10 cellular contexts compared by ENCODE assay signal in genomic region chr15:39511000-39511914, GRCh38.
DNase-seq lines count a peak whose midpoint lies in the region; ATAC-seq and TF ChIP-seq lines count a peak whose summit lies in the region.
"Had no signal": no experiment of that assay in that cellular context is flagged by ENCODE, and none has a peak within 500 bp of the region (broad histone marks: within the 10 kb centered on the region; RNA-seq: fewer than 3 reads in every experiment).

No MANE protein-coding gene starts in this region.

- H3K4me3 ChIP-seq in IMR-90 (ENCODE audit: insufficient read depth, low read depth, low read length) (no peak overlapping the region; the same call in 1 of the 2 replicates), cardiac fibroblast (replicated peaks in 1 of 2; ENCODE audit: low read depth in 2 of 2, low read length in 2 of 2) (no peak overlapping the region), left lung (no peak overlapping the region)
- H3K4me3 ChIP-seq in naive thymus-derived CD4-positive, alpha-beta T cell (ENCODE audit: low read length) = no peak overlapping the region

- peak overlapping the region; percentile 83 for H4K91ac ChIP-seq in IMR-90 (ENCODE audit: insufficient read depth, low read depth, low read length)

- no peaks in the 10 kb centered on the region for H3K79me1 ChIP-seq in IMR-90 (ENCODE audit: low read depth in 1 of 2, low read length in 2 of 2)

- peak overlapping the region; percentile 92 for H2BK20ac ChIP-seq in IMR-90 (ENCODE audit: low read depth, low read length)

- H2BK5ac ChIP-seq in IMR-90 (ENCODE audit: low read depth, low read length, poor library complexity, severe bottlenecking) = peak overlapping the region; percentile 72

- peak overlapping the region; percentile 40 for H3K9ac ChIP-seq in IMR-90 (ENCODE audit: low read depth, low read length)

- WGBS in IMR-90 (ENCODE audit: extremely low coverage in 2 of 2, insufficient read length in 1 of 2), 2 experiments = 19% methylated on average over 9 of the region's 14 CpGs; no CpG with 5 or more reads in 1 of the 2 experiments

- no peak for TF ChIP-seq CTCF in IMR-90 (conservative IDR thresholded peaks at IDR 0.05; ENCODE audit: low read depth, low read length)
- no peak for TF ChIP-seq CTCF in cardiac fibroblast (IDR thresholded peaks at IDR 0.05; ENCODE audit: low read depth, low read length)
- TF ChIP-seq CTCF in left lung (IDR thresholded peaks at IDR 0.05) = no peak

- H2AFZ ChIP-seq in IMR-90 (replicated peaks; ENCODE audit: low read length, poor library complexity) = peak overlapping the region; percentile 71

- peaks cover 25 to 55% (median 31%) of the 10 kb centered on the region in 5 donors for H3K27me3 Mint-ChIP-seq in naive thymus-derived CD4-positive, alpha-beta T cell

- peaks cover 0 to 6% (median 0%) of the 10 kb centered on the region in 5 donors for H3K36me3 Mint-ChIP-seq in naive thymus-derived CD4-positive, alpha-beta T cell

- peak overlapping the region; percentile 70 for H3K27ac ChIP-seq in IMR-90 (ENCODE audit: insufficient read depth, low read length)
- H3K27ac ChIP-seq in left lung = no peak overlapping the region
- no peak overlapping the region for H3K27ac ChIP-seq in naive thymus-derived CD4-positive, alpha-beta T cell (ENCODE audit: low read depth, low read length)

- H3K36me3 ChIP-seq in IMR-90 (ENCODE audit: control insufficient read depth, insufficient read depth, low read length) = no peaks in the 10 kb centered on the region
- no peaks in the 10 kb centered on the region for H3K36me3 ChIP-seq in left lung
- H3K36me3 ChIP-seq in naive thymus-derived CD4-positive, alpha-beta T cell (ENCODE audit: control insufficient read depth in 2 of 3, insufficient read depth in 3 of 3, low read length in 3 of 3) = no peaks in the 10 kb centered on the region

- peak overlapping the region; percentile 80 for H3K56ac ChIP-seq in IMR-90 (ENCODE audit: extremely low read depth, insufficient read depth, low read length)

- ATAC-seq in IMR-90 (ENCODE audit: low read depth) (peak; percentile 97), left lung (peak; percentile 74)
- ATAC-seq in naive thymus-derived CD4-positive, alpha-beta T cell = no peak
- ATAC-seq: WTC11 had no signal

- TF ChIP-seq RAD21 in IMR-90 (IDR thresholded peaks at IDR 0.05; ENCODE audit: low read length) = peak; percentile 37

- H3K9me1 ChIP-seq in IMR-90 (ENCODE audit: insufficient read depth, low read length) = peaks cover 18% of the 10 kb centered on the region

- H3K4me1 ChIP-seq in IMR-90 (ENCODE audit: control insufficient read depth, insufficient read depth, low read length) (peaks cover 18% of the 10 kb centered on the region), left lung (peaks cover 0 to 4% of the 10 kb centered on the region in 2 donors)
- no peaks in the 10 kb centered on the region for H3K4me1 ChIP-seq in naive thymus-derived CD4-positive, alpha-beta T cell (ENCODE audit: control insufficient read depth in 2 of 2, insufficient read depth in 2 of 2, low read length in 2 of 2)

- CTCF ChIA-PET in IMR-90 (lab: Yijun Ruan, JAX) = interaction anchor here (0.7 to 1.2 kb wide), 2 partner anchors 55 to 69 kb away, joined by 3 to 4 read pairs; no protein-coding TSS in a partner anchor
- CTCF ChIA-PET in naive thymus-derived CD4-positive, alpha-beta T cell (lab: Charles Lee) = no interaction called here

- intact Hi-C loops in IMR-90 (cut with micrococcal nuclease) = loop anchor here (2.0 to 5.0 kb wide), 3 partner anchors 46 to 338 kb away; no protein-coding TSS in a partner anchor
- intact Hi-C loops in left lung (cut with DNase I) = no loop called here
- intact Hi-C loops in naive thymus-derived CD4-positive, alpha-beta T cell (cut with micrococcal nuclease) = no loop called here

- POLR2A ChIA-PET in IMR-90 (lab: Charles Lee; ENCODE audit: unreplicated experiment) = no interaction called here
- POLR2A ChIA-PET in naive thymus-derived CD4-positive, alpha-beta T cell (lab: Charles Lee) = interaction anchor here (0.7 kb wide), 1 partner anchor 195 kb away, joined by 3 read pairs; no protein-coding TSS in a partner anchor

- peaks cover 0 to 28% (median 13%) of the 10 kb centered on the region in 11 donors for H3K9me3 Mint-ChIP-seq in naive thymus-derived CD4-positive, alpha-beta T cell

- peak overlapping the region; percentile 80 for H4K5ac ChIP-seq in IMR-90 (ENCODE audit: low read depth, low read length)

- peak overlapping the region; percentile 70 for H3K23ac ChIP-seq in IMR-90 (ENCODE audit: low read depth, low read length)

- dilution Hi-C loops in IMR-90 (cut with HindIII; ENCODE audit: low sequenced_read_pairs, unreplicated experiment) = no loop called here

- H2AK5ac ChIP-seq in IMR-90 (ENCODE audit: low read depth, low read length) = peak overlapping the region; percentile 78

- peak overlapping the region; percentile 65 for H2AK9ac ChIP-seq in IMR-90 (replicated peaks; ENCODE audit: low read depth, low read length, poor library complexity)

- H3K27me3 ChIP-seq in IMR-90 (ENCODE audit: control insufficient read depth, insufficient read depth, low read length) = no peaks in the 10 kb centered on the region
- peaks cover 0 to 6% of the 10 kb centered on the region in 2 donors for H3K27me3 ChIP-seq in left lung
- no peaks in the 10 kb centered on the region for H3K27me3 ChIP-seq in naive thymus-derived CD4-positive, alpha-beta T cell (ENCODE audit: control insufficient read depth in 2 of 2, insufficient read depth in 2 of 2, low read length in 2 of 2)

- peak overlapping the region; percentile 80 for H3K4ac ChIP-seq in IMR-90 (ENCODE audit: low read depth, low read length)

- H4K8ac ChIP-seq in IMR-90 (ENCODE audit: low read depth in 2 of 2, low read length in 2 of 2) = peak overlapping the region; percentile 42 to 85

- peak; percentile 33; the same call in 1 of the 2 replicates for TF ChIP-seq POLR2A in IMR-90 (IDR thresholded peaks at IDR 0.05; ENCODE audit: low read depth, low read length)

- no peaks in the 10 kb centered on the region for H4K20me1 ChIP-seq in IMR-90 (ENCODE audit: insufficient read depth, low read length)

- no peak overlapping the region for H3K4me3 Mint-ChIP-seq in naive thymus-derived CD4-positive, alpha-beta T cell
- H3K4me3 Mint-ChIP-seq: WTC11 had no signal

- peak overlapping the region; percentile 91 for H2BK120ac ChIP-seq in IMR-90 (ENCODE audit: low read depth, low read length)

- H3K4me1 Mint-ChIP-seq in naive thymus-derived CD4-positive, alpha-beta T cell = no peaks in the 10 kb centered on the region
- H3K4me1 Mint-ChIP-seq: WTC11 had no signal

- peak overlapping the region; percentile 61 for H3K4me2 ChIP-seq in IMR-90 (ENCODE audit: low read depth, low read length)

- DNase-seq in IMR-90 = peak; percentile 93
- peak; percentile 86 to 88 for DNase-seq in cardiac fibroblast (ENCODE audit: low read depth in 2 of 2)
- peak in 1 of 2 donors; percentile 45 for DNase-seq in left lung
- DNase-seq in HuH-7.5 (ENCODE audit: low spot score) = no peak
- no peak for DNase-seq in cerebellar nuclear complex (lab: John Stamatoyannopoulos, UW)
- DNase-seq in naive thymus-derived CD4-positive, alpha-beta T cell = no peak
- DNase-seq in SIG-M5 treated with dmso at 0.1 percent for 504 hours (lab: John Stamatoyannopoulos, UW; ENCODE audit: unreplicated experiment) = no peak
- DNase-seq: central memory CD4-positive, alpha-beta T cell; NCI-H2081 treated with DMSO at 0.1 percent for 48 hours had no signal

- no TSS peak for BruUV-seq in IMR-90 (replicated peaks; lab: Mats Ljungman, UMichigan)

- peak overlapping the region; percentile 70 for H3K14ac ChIP-seq in IMR-90 (replicated peaks; ENCODE audit: low read depth, low read length)

- no peaks in the 10 kb centered on the region for H3K9me3 ChIP-seq in IMR-90 (ENCODE audit: control insufficient read depth, insufficient read depth, low read length)
- peaks cover 0 to 16% of the 10 kb centered on the region in 2 donors for H3K9me3 ChIP-seq in left lung
- H3K9me3 ChIP-seq in naive thymus-derived CD4-positive, alpha-beta T cell (ENCODE audit: control insufficient read depth in 2 of 3, low read length in 3 of 3) = no peaks in the 10 kb centered on the region

- H3K27ac Mint-ChIP-seq in naive thymus-derived CD4-positive, alpha-beta T cell = no peak overlapping the region
- H3K27ac Mint-ChIP-seq: WTC11 had no signal

- H2BK15ac ChIP-seq in IMR-90 (ENCODE audit: low read depth, low read length) = peak overlapping the region; percentile 82

- in situ Hi-C loops in IMR-90 (cut with MboI; ENCODE audit: low sequenced_read_pairs) = no loop called here

- H3K18ac ChIP-seq in IMR-90 (ENCODE audit: low read depth, low read length) = peak overlapping the region; percentile 80

TF ChIP-seq in IMR-90, 13 proteins besides CTCF, POLR2A, EP300 and RAD21:
- TF ChIP-seq RFX5 (IDR thresholded peaks at IDR 0.05; ENCODE audit: low read depth, low read length) (no peak), USF2 (IDR thresholded peaks at IDR 0.05; ENCODE audit: low read depth, low read length) (peak; percentile 41; the same call in 1 of the 2 replicates), FOS (IDR thresholded peaks at IDR 0.05; ENCODE audit: low read depth, low read length) (peak; percentile 82), SMC3 (IDR thresholded peaks at IDR 0.05; ENCODE audit: low read depth, low read length) (no peak), MAFK (IDR thresholded peaks at IDR 0.05; ENCODE audit: low read depth, low read length) (no peak), ELK1 (IDR thresholded peaks at IDR 0.05; ENCODE audit: borderline replicate concordance, low read depth, low read length) (no peak), BHLHE40 (IDR thresholded peaks at IDR 0.05; ENCODE audit: low read depth, low read length) (peak; percentile 65)

Comparison
In these comparisons a context has a peak if more than half of its experiments do, and no peak if none do; other contexts are left out.
1. DNase-seq: peak in IMR-90 (single experiment) and cardiac fibroblast (2 of 2); none in HuH-7.5 (single experiment), cerebellar nuclear complex (0 of 2), naive thymus-derived CD4-positive, alpha-beta T cell (0 of 9) and SIG-M5 treated with dmso at 0.1 percent for 504 hours (single experiment).